Comparison of ENCODE assay signal across 19 cellular contexts in the genomic region with DNA sequence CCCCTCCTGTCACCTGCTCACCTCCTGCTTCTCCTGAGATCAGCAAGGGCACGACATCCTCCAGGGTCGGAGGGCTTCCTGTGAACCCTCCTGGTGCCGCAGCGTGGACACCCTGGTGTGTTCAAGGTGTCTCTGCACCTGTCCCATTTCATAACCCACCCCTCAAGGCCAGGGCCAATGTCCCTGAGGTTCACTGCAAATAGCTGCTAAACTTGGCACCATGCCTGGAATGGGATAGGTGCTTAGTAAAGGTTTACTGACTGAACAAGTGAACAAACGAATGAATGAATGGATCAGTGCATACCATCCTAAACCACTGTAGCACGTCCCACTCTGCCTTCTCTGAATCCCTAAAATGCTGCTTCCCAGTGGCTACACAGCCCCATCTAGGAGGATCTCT. TPM values are rescaled to one million over a fixed set of nuclear protein-coding genes. Genes with fewer than 3 reads are reported as not detected.
DNase-seq lines count a peak whose midpoint lies in the region; ATAC-seq and TF ChIP-seq lines count a peak whose summit lies in the region.
"Had no signal": no experiment of that assay in that cellular context is flagged by ENCODE, and none has a peak within 500 bp of the region (broad histone marks: within the 10 kb centered on the region; RNA-seq: fewer than 3 reads in every experiment).

No MANE protein-coding gene starts in this region.

- no peak for TF ChIP-seq POLR2A in gastrocnemius medialis (IDR thresholded peaks at IDR 0.05)

- H3K27ac ChIP-seq in right atrium auricular region (peak overlapping the region; percentile 48 to 64), right cardiac atrium (ENCODE audit: low read length) (no peak overlapping the region), angular gyrus (ENCODE audit: low read depth, low read length) (peak overlapping the region; percentile 46), hepatocyte (no peak overlapping the region), temporal lobe (ENCODE audit: low read depth, low read length) (peak overlapping the region; percentile 63), caudate nucleus (ENCODE audit: low read depth, low read length) (no peak overlapping the region), gastrocnemius medialis (no peak overlapping the region)
- H3K27ac ChIP-seq: KMS-11 had no signal

- no peaks in the 10 kb centered on the region for H3K79me2 ChIP-seq in hepatocyte

- no peak overlapping the region for H3K4me2 ChIP-seq in hepatocyte
- H3K4me2 ChIP-seq: KMS-11 had no signal

- WGBS in right cardiac atrium, result 80% methylated on average over 6 of the region's 6 CpGs
- 86% methylated on average over 6 of the region's 6 CpGs for WGBS in hepatocyte (ENCODE audit: low lambda C conversion rate, missing lambda C conversion rate)

- no peak for ATAC-seq in right cardiac atrium
- no peak for ATAC-seq in GM19463 (IDR thresholded peaks at IDR 0.05; ENCODE audit: unreplicated experiment)
- no peak for ATAC-seq in gastrocnemius medialis
- ATAC-seq: Panc1, SK-N-SH treated with all-trans-retinoic acid at 6 μM for 48 hours had no signal

- no peak overlapping the region for H3K4me3 ChIP-seq in right atrium auricular region
- H3K4me3 ChIP-seq in right cardiac atrium (ENCODE audit: low read length), result no peak overlapping the region
- no peak overlapping the region for H3K4me3 ChIP-seq in hepatocyte
- no peak overlapping the region for H3K4me3 ChIP-seq in gastrocnemius medialis

- peaks cover 5% of the 10 kb centered on the region for H3K36me3 ChIP-seq in right atrium auricular region
- H3K36me3 ChIP-seq in hepatocyte (replicated peaks; ENCODE audit: insufficient read depth, low read depth), result no peaks in the 10 kb centered on the region
- H3K36me3 ChIP-seq in gastrocnemius medialis, result no peaks in the 10 kb centered on the region
- H3K36me3 ChIP-seq: BE2C had no signal

- in situ Hi-C loops in gastrocnemius medialis (cut with MboI; ENCODE audit: low sequenced_read_pairs in 4 of 4), result loop anchor here in 1 of 4 donors (25.0 kb wide), 1 partner anchor 118 kb away; no protein-coding TSS in a partner anchor

- TF ChIP-seq CTCF in right atrium auricular region (IDR thresholded peaks at IDR 0.05) (no peak), hepatocyte (IDR thresholded peaks at IDR 0.05; ENCODE audit: poor library complexity) (no peak), gastrocnemius medialis (IDR thresholded peaks at IDR 0.05 in 4 of 5, conservative IDR thresholded peaks at IDR 0.05 in 1 of 5) (no peak)

- no peaks in the 10 kb centered on the region for H3K27me3 ChIP-seq in right atrium auricular region
- no peaks in the 10 kb centered on the region for H3K27me3 ChIP-seq in right cardiac atrium (ENCODE audit: control insufficient read depth, insufficient read depth)
- no peaks in the 10 kb centered on the region for H3K27me3 ChIP-seq in hepatocyte
- H3K27me3 ChIP-seq in gastrocnemius medialis, result no peaks in the 10 kb centered on the region
- H3K27me3 ChIP-seq: BE2C had no signal

- DNase-seq in right atrium auricular region (ENCODE audit: low spot score) (no peak), right cardiac atrium (no peak), hepatocyte (ENCODE audit: low spot score) (peak; percentile 43), caudate nucleus (lab: John Stamatoyannopoulos, UW) (no peak), gastrocnemius medialis (no peak)
- DNase-seq: BE2C; DMS79; HFFc6; NCI-H1694; NCI-H2081; NCI-H2171 treated with DMSO at 0.1 percent for 48 hours; NCI-H774; NK-92 treated with Interleukin-12 subunit alpha and Interleukin-12 subunit beta, amount 100 ng/mL, for 24 hours had no signal

- H3K9me3 ChIP-seq in right atrium auricular region (no peaks in the 10 kb centered on the region), right cardiac atrium (ENCODE audit: control insufficient read depth, low read length) (no peaks in the 10 kb centered on the region), hepatocyte (ENCODE audit: low read depth) (no peaks in the 10 kb centered on the region), gastrocnemius medialis (no peaks in the 10 kb centered on the region)
- H3K9me3 ChIP-seq: BE2C had no signal

- intact Hi-C loops in right cardiac atrium (cut with DNase I), result no loop called here
- intact Hi-C loops in gastrocnemius medialis (cut with DNase I; ENCODE audit: low total_unique reads), result no loop called here

- H2AFZ ChIP-seq in hepatocyte, result no peak overlapping the region

- H3K4me1 ChIP-seq in right atrium auricular region (peaks cover 0 to 59% of the 10 kb centered on the region in 2 donors), right cardiac atrium (ENCODE audit: control insufficient read depth, insufficient read depth, low read length) (peaks cover 11% of the 10 kb centered on the region), hepatocyte (ENCODE audit: insufficient read depth) (peaks cover 3% of the 10 kb centered on the region), gastrocnemius medialis (peaks cover 0 to 14% of the 10 kb centered on the region in 2 donors)
- H3K4me1 ChIP-seq: BE2C had no signal

- no peaks in the 10 kb centered on the region for H4K20me1 ChIP-seq in hepatocyte (ENCODE audit: insufficient read depth, poor library complexity, severe bottlenecking)

- no peaks in the 10 kb centered on the region for H3K9me2 ChIP-seq in hepatocyte (replicated peaks; ENCODE audit: insufficient read depth)

RNA-seq across cellular contexts. Expression of gene SIRPA, which starts 35.0 kb away (rescaled TPM):
- 10 to 100 TPM; 32.4 to 58.5 TPM for total RNA-seq in right atrium auricular region
- total RNA-seq in right cardiac atrium, result 10 to 100 TPM; 28.1 to 45.2 (median 34.7) TPM
- 19.5 TPM for polyA plus RNA-seq in right cardiac atrium
- total RNA-seq in hepatocyte, result 14.0 and 16.0 TPM in 2 replicates
- 14.4 and 18.6 TPM in 2 replicates for polyA plus RNA-seq in hepatocyte
- total RNA-seq in temporal lobe, result 9.3 TPM
- 10 to 100 TPM; 14.6 to 62.0 (median 20.6) TPM for total RNA-seq in gastrocnemius medialis

Comparison
In these comparisons a context has a peak if more than half of its experiments do, and no peak if none do; other contexts are left out.
1. H3K27ac ChIP-seq: peak in right atrium auricular region (2 of 2), angular gyrus (single experiment) and temporal lobe (single experiment); none in right cardiac atrium (single experiment), hepatocyte (single experiment), caudate nucleus (single experiment) and gastrocnemius medialis (0 of 4).